24 cellular contexts compared by ENCODE assay signal in genomic region chr10:25578061-25578460, GRCh38.
DNase-seq lines count a peak whose midpoint lies in the region; ATAC-seq, FAIRE-seq and TF ChIP-seq lines count a peak whose summit lies in the region.
"Had no signal": no experiment of that assay in that cellular context is flagged by ENCODE, and none has a peak within 500 bp of the region (broad histone marks: within the 10 kb centered on the region; RNA-seq: fewer than 3 reads in every experiment).

No MANE protein-coding gene starts in this region.

- no peak overlapping the region for H4K8ac ChIP-seq in trophoblast cell (ENCODE audit: low read depth, low read length)

- no peaks in the 10 kb centered on the region for H3K36me3 Mint-ChIP-seq in effector memory CD8-positive, alpha-beta T cell (ENCODE audit: insufficient read depth)
- H3K36me3 Mint-ChIP-seq: CD8-positive, alpha-beta T cell had no signal

- peaks cover 0 to under 1% of the 10 kb centered on the region in 2 donors for H3K9me3 Mint-ChIP-seq in effector memory CD8-positive, alpha-beta T cell

- no peak overlapping the region for H3K4ac ChIP-seq in trophoblast cell (ENCODE audit: low read depth, low read length)

- no peak overlapping the region for H2BK12ac ChIP-seq in trophoblast cell (ENCODE audit: low read length)

- no peaks in the 10 kb centered on the region for H3K79me2 ChIP-seq in trophoblast cell (ENCODE audit: control insufficient read depth, insufficient read depth, low read length, poor library complexity)

- H2BK5ac ChIP-seq in trophoblast cell (ENCODE audit: low read depth, low read length, poor library complexity): no peak overlapping the region

- no peak overlapping the region for H2BK120ac ChIP-seq in trophoblast cell (ENCODE audit: insufficient read depth, low read length, poor library complexity)

- H3K4me1 ChIP-seq in foreskin keratinocyte (no peaks in the 10 kb centered on the region), trophoblast cell (ENCODE audit: control insufficient read depth in 1 of 2, insufficient read depth in 2 of 2, low read length in 2 of 2) (no peaks in the 10 kb centered on the region)
- H3K4me1 ChIP-seq: BLaER1 treated with 17β-estradiol and CSF1 and Interleukin-3, amounts not matched to agents 10 nM and 100 nM; Caco-2 had no signal

- H3K4me2 ChIP-seq in trophoblast cell (ENCODE audit: low read length): no peak overlapping the region
- H3K4me2 ChIP-seq: BLaER1 treated with 17β-estradiol and CSF1 and Interleukin-3, amounts not matched to agents 10 nM and 100 nM had no signal

- no peaks in the 10 kb centered on the region for H3K79me1 ChIP-seq in trophoblast cell (ENCODE audit: low read length)

- no peak for FAIRE-seq in bronchial epithelial cell (lab: Jason Lieb, UNC)
- FAIRE-seq: A204.1, D721Med, G401.6, GM12891, GM18507, GM19239 had no signal

- TF ChIP-seq CTCF in bronchial epithelial cell (IDR thresholded peaks at IDR 0.05; ENCODE audit: insufficient read depth, low read length, severe bottlenecking) (no peak), foreskin keratinocyte (conservative IDR thresholded peaks at IDR 0.05) (no peak)

- DNase-seq in bronchial epithelial cell (ENCODE audit: low read depth) (peak; percentile 23), foreskin keratinocyte (peak; percentile 7 to 45), trophoblast cell (peak; percentile 67 to 82), NCI-H187 (lab: John Stamatoyannopoulos, UW) (no peak), AG08395 (ENCODE audit: low spot score) (no peak)
- no peak for DNase-seq in effector memory CD8-positive, alpha-beta T cell
- DNase-seq: 8988T; ACHN; AML-193; Caco-2; Calu3; CD4-positive, alpha-beta T cell; CD8-positive, alpha-beta T cell; DMS79 treated with DMSO at 0.1 percent for 48 hours; GF-D8 had no signal

- H4K91ac ChIP-seq in trophoblast cell (ENCODE audit: low read depth, low read length): no peak overlapping the region

- H3K27ac ChIP-seq in foreskin keratinocyte (no peak overlapping the region), trophoblast cell (ENCODE audit: low read depth, low read length) (no peak overlapping the region)
- H3K27ac ChIP-seq: BLaER1 treated with 17β-estradiol and CSF1 and Interleukin-3, amounts not matched to agents 10 nM and 100 nM; C4-2B had no signal

- H3K4me1 Mint-ChIP-seq in effector memory CD8-positive, alpha-beta T cell (ENCODE audit: low read depth in 2 of 2): no peaks in the 10 kb centered on the region
- H3K4me1 Mint-ChIP-seq: B cell had no signal

- H3K9ac ChIP-seq in trophoblast cell (ENCODE audit: low read length): no peak overlapping the region
- H3K9ac ChIP-seq: BLaER1 treated with 17β-estradiol and CSF1 and Interleukin-3, amounts not matched to agents 10 nM and 100 nM had no signal

- H2AK5ac ChIP-seq in trophoblast cell (ENCODE audit: low read length): no peak overlapping the region

- no peaks in the 10 kb centered on the region for H3K27me3 ChIP-seq in bronchial epithelial cell (ENCODE audit: control insufficient read depth, insufficient read depth, low read length)
- H3K27me3 ChIP-seq in foreskin keratinocyte: no peaks in the 10 kb centered on the region
- no peaks in the 10 kb centered on the region for H3K27me3 ChIP-seq in trophoblast cell (ENCODE audit: insufficient read depth, low read length)
- H3K27me3 ChIP-seq: BLaER1 treated with 17β-estradiol and CSF1 and Interleukin-3, amounts not matched to agents 10 nM and 100 nM had no signal

- H3K9me3 ChIP-seq in trophoblast cell (ENCODE audit: insufficient read depth, low read depth, low read length): no peaks in the 10 kb centered on the region
- H3K9me3 ChIP-seq: Caco-2 had no signal

- no peak overlapping the region for H3K23ac ChIP-seq in trophoblast cell (ENCODE audit: low read length)

- no peak overlapping the region for H3K18ac ChIP-seq in trophoblast cell (ENCODE audit: low read length)

- ATAC-seq in foreskin keratinocyte: no peak
- no peak for ATAC-seq in effector memory CD8-positive, alpha-beta T cell (replicated peaks)
- ATAC-seq: CD8-positive, alpha-beta T cell had no signal

- no peak overlapping the region for H4K12ac ChIP-seq in trophoblast cell (ENCODE audit: low read depth, low read length)

- H3K36me3 ChIP-seq in bronchial epithelial cell (ENCODE audit: control insufficient read depth, insufficient read depth, low read length): no peaks in the 10 kb centered on the region
- no peaks in the 10 kb centered on the region for H3K36me3 ChIP-seq in trophoblast cell (ENCODE audit: control insufficient read depth in 1 of 2, insufficient read depth in 2 of 2, low read length in 2 of 2)
- H3K36me3 ChIP-seq: BLaER1 treated with 17β-estradiol and CSF1 and Interleukin-3, amounts not matched to agents 10 nM and 100 nM had no signal

- H3K14ac ChIP-seq in trophoblast cell (ENCODE audit: low read length): no peak overlapping the region

- no peak overlapping the region for H3K4me3 Mint-ChIP-seq in effector memory CD8-positive, alpha-beta T cell
- H3K4me3 Mint-ChIP-seq: B cell; CD4-positive, alpha-beta T cell; CD8-positive, alpha-beta T cell had no signal

- H2AFZ ChIP-seq in trophoblast cell (ENCODE audit: insufficient read depth, low read length, poor library complexity): no peak overlapping the region

- no peaks in the 10 kb centered on the region for H3K27me3 Mint-ChIP-seq in effector memory CD8-positive, alpha-beta T cell
- H3K27me3 Mint-ChIP-seq: B cell; CD4-positive, alpha-beta T cell had no signal

- WGBS in trophoblast cell (ENCODE audit: extremely low coverage, insufficient coverage, insufficient read length): no CpG with 5 or more reads among the region's 4 CpGs

- no peak overlapping the region for H3K4me3 ChIP-seq in bronchial epithelial cell (ENCODE audit: low read depth, low read length)
- no peak overlapping the region for H3K4me3 ChIP-seq in trophoblast cell (ENCODE audit: low read depth, low read length)
- H3K4me3 ChIP-seq: BLaER1 treated with 17β-estradiol and CSF1 and Interleukin-3, amounts not matched to agents 10 nM and 100 nM had no signal

- no peak overlapping the region for H3K27ac Mint-ChIP-seq in effector memory CD8-positive, alpha-beta T cell
- H3K27ac Mint-ChIP-seq: B cell; CD4-positive, alpha-beta T cell; CD8-positive, alpha-beta T cell had no signal

Comparison
In these comparisons a context has a peak if more than half of its experiments do, and no peak if none do; other contexts are left out.
1. DNase-seq: peak in bronchial epithelial cell (single experiment), foreskin keratinocyte (2 of 2) and trophoblast cell (2 of 2); none in effector memory CD8-positive, alpha-beta T cell (0 of 3), NCI-H187 (0 of 2) and AG08395 (single experiment).